17 cellular contexts compared by ENCODE assay signal in the genomic region with DNA sequence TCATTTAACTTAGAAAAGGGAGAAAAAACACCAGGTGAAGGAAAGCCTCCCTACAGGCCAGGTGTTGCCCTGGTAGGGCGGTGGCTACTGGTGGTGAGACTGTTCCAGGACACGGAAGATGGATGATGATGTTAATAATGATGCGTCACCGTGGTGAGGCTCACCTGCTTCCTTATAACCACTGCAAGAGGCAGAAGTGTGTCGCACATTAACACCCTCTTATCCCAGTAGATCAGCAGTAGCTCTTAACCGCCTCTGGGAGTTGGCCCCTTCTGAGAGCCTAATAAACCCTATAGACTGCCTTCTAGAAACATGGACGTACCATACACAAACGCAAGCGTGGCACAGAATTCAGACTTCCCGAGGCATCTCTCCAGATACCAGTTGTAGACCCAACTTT. TPM values are rescaled to one million over a fixed set of nuclear protein-coding genes. Genes with fewer than 3 reads are reported as not detected.
A peak's percentile ranks its signal among the peaks of the same experiment; 100 is the strongest.
DNase-seq lines count a peak whose midpoint lies in the region; ATAC-seq and TF ChIP-seq lines count a peak whose summit lies in the region.
"Had no signal": no experiment of that assay in that cellular context is flagged by ENCODE, and none has a peak within 500 bp of the region (broad histone marks: within the 10 kb centered on the region; RNA-seq: fewer than 3 reads in every experiment).

No MANE protein-coding gene starts in this region.

- no TSS peak for BruUV-seq in Calu3 (replicated peaks; lab: Mats Ljungman, UMichigan)

- H3K27me3 ChIP-seq in CD4-positive, alpha-beta T cell (ENCODE audit: control insufficient read depth, insufficient read depth, low read length): no peaks in the 10 kb centered on the region
- H3K27me3 ChIP-seq: BLaER1, gastroesophageal sphincter, tibial nerve had no signal

- no peak for TF ChIP-seq CTCF in CD4-positive, alpha-beta T cell (IDR thresholded peaks at IDR 0.05)
- TF ChIP-seq CTCF in Calu3 (IDR thresholded peaks at IDR 0.05; ENCODE audit: unreplicated experiment) (no peak), mucosa of descending colon (IDR thresholded peaks at IDR 0.05) (no peak)

- H3K36me3 Mint-ChIP-seq in CD4-positive, alpha-beta T cell (ENCODE audit: low read depth): peaks cover 76% of the 10 kb centered on the region
- peaks cover 53% of the 10 kb centered on the region for H3K36me3 Mint-ChIP-seq in Calu3 (ENCODE audit: insufficient read depth, unreplicated experiment)
- peaks cover 9% of the 10 kb centered on the region for H3K36me3 Mint-ChIP-seq in activated naive CD8-positive, alpha-beta T cell treated with anti-CD3 and anti-CD28 coated beads for 36 hours

- intact Hi-C loops in CD4-positive, alpha-beta T cell (cut with DNase I, micrococcal nuclease): no loop called here
- intact Hi-C loops in Calu3 (cut with micrococcal nuclease; ENCODE audit: unreplicated experiment): no loop called here
- intact Hi-C loops in mucosa of descending colon (cut with DNase I, micrococcal nuclease): no loop called here

- CTCF ChIA-PET in CD4-positive, alpha-beta T cell (lab: Charles Lee): no interaction called here
- CTCF ChIA-PET in Calu3 (lab: Charles Lee): interaction anchor here (0.6 to 1.1 kb wide), 3 partner anchors 10 to 354 kb away, joined by 3 to 8 read pairs (median 3); a partner anchor contains a TSS

- H3K27me3 Mint-ChIP-seq in CD4-positive, alpha-beta T cell: no peaks in the 10 kb centered on the region
- H3K27me3 Mint-ChIP-seq in Calu3 (ENCODE audit: unreplicated experiment): no peaks in the 10 kb centered on the region
- H3K27me3 Mint-ChIP-seq in activated naive CD8-positive, alpha-beta T cell treated with anti-CD3 and anti-CD28 coated beads for 36 hours: no peaks in the 10 kb centered on the region

- no peaks in the 10 kb centered on the region for H3K9me3 ChIP-seq in CD4-positive, alpha-beta T cell (ENCODE audit: control insufficient read depth, low read length)
- no peaks in the 10 kb centered on the region for H3K9me3 ChIP-seq in mucosa of descending colon
- H3K9me3 ChIP-seq: BLaER1, gastroesophageal sphincter, SK-N-SH, tibial nerve had no signal

- no peak overlapping the region for H3K4me3 ChIP-seq in mucosa of descending colon
- H3K4me3 ChIP-seq: BLaER1, gastroesophageal sphincter, tibial nerve had no signal

- no peak overlapping the region for H3K4me3 Mint-ChIP-seq in CD4-positive, alpha-beta T cell
- no peak overlapping the region for H3K4me3 Mint-ChIP-seq in Calu3 (ENCODE audit: low read depth, unreplicated experiment)
- no peak overlapping the region for H3K4me3 Mint-ChIP-seq in activated naive CD8-positive, alpha-beta T cell treated with anti-CD3 and anti-CD28 coated beads for 36 hours

- H3K4me1 Mint-ChIP-seq in CD4-positive, alpha-beta T cell (ENCODE audit: low read depth): peaks cover 41% of the 10 kb centered on the region
- peaks cover 39% of the 10 kb centered on the region for H3K4me1 Mint-ChIP-seq in Calu3 (ENCODE audit: low read depth, unreplicated experiment)
- H3K4me1 Mint-ChIP-seq in activated naive CD8-positive, alpha-beta T cell treated with anti-CD3 and anti-CD28 coated beads for 36 hours: peaks cover 36% of the 10 kb centered on the region

- H3K36me3 ChIP-seq in mucosa of descending colon (ENCODE audit: low read depth): peaks cover 4% of the 10 kb centered on the region

- peak overlapping the region; percentile 71 for H3K27ac Mint-ChIP-seq in CD4-positive, alpha-beta T cell
- peak overlapping the region; percentile 22 for H3K27ac Mint-ChIP-seq in Calu3 (ENCODE audit: unreplicated experiment)
- peak overlapping the region; percentile 16 for H3K27ac Mint-ChIP-seq in activated naive CD8-positive, alpha-beta T cell treated with anti-CD3 and anti-CD28 coated beads for 36 hours

- POLR2A ChIA-PET in CD4-positive, alpha-beta T cell (lab: Charles Lee): interaction anchor here (1.0 kb wide), 1 partner anchor 11 kb away, joined by 3 read pairs; no protein-coding TSS in a partner anchor

- no peak for DNase-seq in CD4-positive, alpha-beta T cell
- DNase-seq in Calu3: no peak
- DNase-seq in activated naive CD8-positive, alpha-beta T cell treated with anti-CD3 and anti-CD28 coated beads for 36 hours: no peak
- peak; percentile 72 to 80 (median 75) for DNase-seq in mucosa of descending colon
- DNase-seq in activated CD4-positive, alpha-beta T cell treated with anti-CD3 and anti-CD28 coated beads for 1 hour: no peak
- DNase-seq: central memory CD4-positive, alpha-beta T cell; kidney; retina; SK-N-SH; stimulated activated CD4-positive, alpha-beta T cell treated with anti-CD3 and anti-CD28 coated beads, Interleukin-1b, Interleukin-23, amount 100 ng/mL, for 48 hours had no signal

- ATAC-seq in CD4-positive, alpha-beta T cell (ENCODE audit: poor library complexity): no peak
- ATAC-seq in mucosa of descending colon (peak; percentile 99), HG03457 (IDR thresholded peaks at IDR 0.05; ENCODE audit: unreplicated experiment) (no peak), GM18909 (IDR thresholded peaks at IDR 0.05; ENCODE audit: poor library complexity, unreplicated experiment) (no peak)
- ATAC-seq in activated CD4-positive, CD25-positive, alpha-beta regulatory T cell treated with anti-CD3 and anti-CD28 coated beads, Interleukin-2, amount 50 U/mL, for 24 hours: no peak
- ATAC-seq: gastroesophageal sphincter had no signal

- H3K9me3 Mint-ChIP-seq in CD4-positive, alpha-beta T cell: no peaks in the 10 kb centered on the region
- no peaks in the 10 kb centered on the region for H3K9me3 Mint-ChIP-seq in Calu3 (ENCODE audit: low read depth, unreplicated experiment)
- H3K9me3 Mint-ChIP-seq in activated naive CD8-positive, alpha-beta T cell treated with anti-CD3 and anti-CD28 coated beads for 36 hours: no peaks in the 10 kb centered on the region

- no peak overlapping the region for H3K27ac ChIP-seq in CD4-positive, alpha-beta T cell (ENCODE audit: low read depth, low read length)
- H3K27ac ChIP-seq: BLaER1, gastroesophageal sphincter had no signal

- H3K4me1 ChIP-seq in mucosa of descending colon (ENCODE audit: low read depth): peaks cover 11% of the 10 kb centered on the region
- H3K4me1 ChIP-seq: BLaER1 had no signal

RNA-seq across cellular contexts. Expression of a gene that starts 7.8 kb away (rescaled TPM):
- 10 to 100 TPM; 36.9 to 37.6 TPM for total RNA-seq in CD4-positive, alpha-beta T cell
- total RNA-seq in Calu3 (2022) (83.8 and 97.9 TPM in 2 replicates), mucosa of descending colon (10 to 100 TPM; 59.4 to 71.1 (median 61.6) TPM)
- 10 to 100 TPM; 72.1 to 75.7 TPM for total RNA-seq in activated naive CD8-positive, alpha-beta T cell treated with anti-CD3 and anti-CD28 coated beads for 36 hours

RNA-seq across cellular contexts. Expression of a gene that starts 10.5 kb away (rescaled TPM):
- total RNA-seq in CD4-positive, alpha-beta T cell: 10 to 100 TPM; 27.4 to 28.2 TPM
- total RNA-seq in Calu3 (2022): 54.8 and 59.1 TPM in 2 replicates
- total RNA-seq in activated naive CD8-positive, alpha-beta T cell treated with anti-CD3 and anti-CD28 coated beads for 36 hours: 10 to 100 TPM; 50.8 to 50.9 TPM
- total RNA-seq in mucosa of descending colon: 10 to 100 TPM; 31.5 to 34.0 (median 33.3) TPM

RNA-seq across cellular contexts. Expression of a gene that starts 53.6 kb away (rescaled TPM):
- total RNA-seq in CD4-positive, alpha-beta T cell: not detected
- total RNA-seq in Calu3 (2022) (3.3 and 6.3 TPM in 2 replicates), mucosa of descending colon (10 to 100 TPM; 20.9 to 53.1 (median 48.6) TPM)
- not detected for total RNA-seq in activated naive CD8-positive, alpha-beta T cell treated with anti-CD3 and anti-CD28 coated beads for 36 hours
- total RNA-seq: gastroesophageal sphincter, kidney, myocyte, tibial nerve had no signal

Comparison
In these comparisons a context has a peak if more than half of its experiments do, and no peak if none do; other contexts are left out.
1. DNase-seq: peak in mucosa of descending colon (3 of 3); none in CD4-positive, alpha-beta T cell (0 of 10), Calu3 (single experiment), activated naive CD8-positive, alpha-beta T cell treated with anti-CD3 and anti-CD28 coated beads for 36 hours (single experiment) and activated CD4-positive, alpha-beta T cell treated with anti-CD3 and anti-CD28 coated beads for 1 hour (single experiment).
2. H3K27ac Mint-ChIP-seq: peak in every context shown above with its lines; median percentile 71 in CD4-positive, alpha-beta T cell; 22 in Calu3; 16 in activated naive CD8-positive, alpha-beta T cell treated with anti-CD3 and anti-CD28 coated beads for 36 hours.